9 cellular contexts compared by ENCODE assay signal in genomic region chr6:90274481-90275030, GRCh38. TPM values are rescaled to one million over a fixed set of nuclear protein-coding genes. Genes with fewer than 3 reads are reported as not detected.
DNase-seq lines count a peak whose midpoint lies in the region; ATAC-seq and TF ChIP-seq lines count a peak whose summit lies in the region.
"Had no signal": no experiment of that assay in that cellular context is flagged by ENCODE, and none has a peak within 500 bp of the region (broad histone marks: within the 10 kb centered on the region; RNA-seq: fewer than 3 reads in every experiment).

No MANE protein-coding gene starts in this region.

- no TSS peak for BruUV-seq in Caco-2 (replicated peaks; lab: Mats Ljungman, UMichigan)

- H3K27me3 Mint-ChIP-seq in Caco-2 (ENCODE audit: insufficient read depth, unreplicated experiment) = peaks cover 26% of the 10 kb centered on the region
- H3K27me3 Mint-ChIP-seq in activated naive CD4-positive, alpha-beta T cell treated with anti-CD3 and anti-CD28 coated beads, Interleukin-2, amount 50 U/mL, for 24 hours = no peaks in the 10 kb centered on the region

- H3K9me3 Mint-ChIP-seq in Caco-2 (ENCODE audit: unreplicated experiment) = no peaks in the 10 kb centered on the region
- H3K9me3 Mint-ChIP-seq in activated naive CD4-positive, alpha-beta T cell treated with anti-CD3 and anti-CD28 coated beads, Interleukin-2, amount 50 U/mL, for 24 hours = peaks cover 12% of the 10 kb centered on the region

- in situ Hi-C loops in G401 (cut with HindIII; ENCODE audit: low sequenced_read_pairs) = no loop called here

- no peak for DNase-seq in Caco-2
- DNase-seq in T-helper 9 cell = peak; percentile 82
- DNase-seq in stimulated activated CD4-positive, alpha-beta T cell treated with anti-CD3 and anti-CD28 coated beads, Interleukin-1b, Interleukin-23, amount 100 ng/mL, for 1 hour (ENCODE audit: low read depth in 2 of 2) = peak; percentile 62 to 83
- no peak for DNase-seq in G401 (ENCODE audit: low spot score)
- no peak for DNase-seq in NCI-H128 (lab: John Stamatoyannopoulos, UW; ENCODE audit: unreplicated experiment)
- DNase-seq in posterior vena cava (ENCODE audit: low spot score) = no peak

- H3K36me3 Mint-ChIP-seq in Caco-2 (ENCODE audit: insufficient read depth, unreplicated experiment) = no peaks in the 10 kb centered on the region
- peaks cover 51% of the 10 kb centered on the region for H3K36me3 Mint-ChIP-seq in activated naive CD4-positive, alpha-beta T cell treated with anti-CD3 and anti-CD28 coated beads, Interleukin-2, amount 50 U/mL, for 24 hours

- CTCF ChIA-PET in Caco-2 (lab: Charles Lee) = no interaction called here

- POLR2A ChIA-PET in Caco-2 (lab: Charles Lee) = no interaction called here

- no peak overlapping the region for H3K27ac Mint-ChIP-seq in Caco-2 (ENCODE audit: unreplicated experiment)
- H3K27ac Mint-ChIP-seq in activated naive CD4-positive, alpha-beta T cell treated with anti-CD3 and anti-CD28 coated beads, Interleukin-2, amount 50 U/mL, for 24 hours = peak overlapping the region; percentile 94

- no peaks in the 10 kb centered on the region for H3K4me1 ChIP-seq in Caco-2
- H3K4me1 ChIP-seq: adrenal gland had no signal

- H3K9me3 ChIP-seq in Caco-2 = peaks cover 6% of the 10 kb centered on the region; the same call in 1 of the 2 replicates
- H3K9me3 ChIP-seq: adrenal gland had no signal

- no peak overlapping the region for H3K4me3 ChIP-seq in Caco-2 (ENCODE audit: low read depth, low read length)
- H3K4me3 ChIP-seq: adrenal gland had no signal

- no peaks in the 10 kb centered on the region for H3K4me1 Mint-ChIP-seq in Caco-2 (ENCODE audit: low read depth, unreplicated experiment)
- H3K4me1 Mint-ChIP-seq in activated naive CD4-positive, alpha-beta T cell treated with anti-CD3 and anti-CD28 coated beads, Interleukin-2, amount 50 U/mL, for 24 hours = peaks cover 92% of the 10 kb centered on the region

- peak; percentile 15 to 35 for TF ChIP-seq CTCF in Caco-2 (IDR thresholded peaks at IDR 0.05; ENCODE audit: insufficient read depth in 1 of 2, low read depth in 1 of 2, low read length in 1 of 2, severe bottlenecking in 1 of 2, unreplicated experiment in 1 of 2)

- H3K27me3 ChIP-seq in Caco-2 (replicated peaks; ENCODE audit: control insufficient read depth, insufficient read depth, low read length) = no peaks in the 10 kb centered on the region
- H3K27me3 ChIP-seq: adrenal gland had no signal

- intact Hi-C loops in Caco-2 (cut with micrococcal nuclease; ENCODE audit: unreplicated experiment) (no loop called here), posterior vena cava (cut with DNase I) (no loop called here)

- no peak overlapping the region for H3K4me3 Mint-ChIP-seq in Caco-2 (ENCODE audit: unreplicated experiment)
- peak overlapping the region; percentile 82 for H3K4me3 Mint-ChIP-seq in activated naive CD4-positive, alpha-beta T cell treated with anti-CD3 and anti-CD28 coated beads, Interleukin-2, amount 50 U/mL, for 24 hours

- no peak for ATAC-seq in GM18861 (IDR thresholded peaks at IDR 0.05; ENCODE audit: unreplicated experiment)

- no peaks in the 10 kb centered on the region for H3K36me3 ChIP-seq in Caco-2 (ENCODE audit: control insufficient read depth, insufficient read depth, low read length)
- H3K36me3 ChIP-seq: adrenal gland had no signal

RNA-seq across cellular contexts. Expression of gene BACH2, which starts 22.1 kb away (rescaled TPM):
- total RNA-seq in Caco-2 (2022) (0.32 and 0.43 TPM in 2 replicates), posterior vena cava (1 to 10 TPM; 3.9 to 4.5 TPM)
- 0.37 and 0.71 TPM in 2 replicates for total RNA-seq in G401 (2014; rRNA removed; shearing (Covaris generic))

Comparison
In these comparisons a context has a peak if more than half of its experiments do, and no peak if none do; other contexts are left out.
1. DNase-seq: peak in T-helper 9 cell (single experiment) and stimulated activated CD4-positive, alpha-beta T cell treated with anti-CD3 and anti-CD28 coated beads, Interleukin-1b, Interleukin-23, amount 100 ng/mL, for 1 hour (2 of 2); none in Caco-2 (0 of 2), G401 (single experiment), NCI-H128 (single experiment) and posterior vena cava (single experiment).